ENCODE assay signal across 21 cellular contexts in the genomic region with DNA sequence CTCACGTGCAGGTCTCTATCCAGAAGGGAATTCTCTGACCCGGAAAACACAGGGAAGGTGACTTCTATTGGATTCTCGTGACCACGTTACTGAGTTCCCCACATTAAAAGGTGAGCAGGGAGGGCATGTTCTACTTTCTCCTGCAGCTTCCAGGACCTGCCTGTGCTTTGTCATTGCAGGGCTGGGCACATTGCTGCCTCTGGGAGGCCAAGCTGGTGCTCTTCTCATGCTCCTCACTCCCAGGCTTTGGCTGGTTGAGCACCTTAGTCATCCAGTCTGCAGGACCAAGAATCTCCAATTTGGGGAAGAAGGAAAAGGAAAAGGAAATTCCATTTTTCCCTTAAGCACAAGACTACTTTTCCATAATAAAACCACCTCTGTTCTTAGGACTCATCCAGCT.
DNase-seq lines count a peak whose midpoint lies in the region; ATAC-seq and TF ChIP-seq lines count a peak whose summit lies in the region.
"Had no signal": no experiment of that assay in that cellular context is flagged by ENCODE, and none has a peak within 500 bp of the region (broad histone marks: within the 10 kb centered on the region; RNA-seq: fewer than 3 reads in every experiment).

No MANE protein-coding gene starts in this region.

- POLR2A ChIA-PET in WTC11 (lab: Charles Lee), result no interaction called here

- peak overlapping the region; percentile 93 for H3K4me2 ChIP-seq in BLaER1
- H3K4me2 ChIP-seq in GM23338, result no peak overlapping the region
- H3K4me2 ChIP-seq: SK-N-SH had no signal

- no peak for TF ChIP-seq POLR2A in esophagus muscularis mucosa (IDR thresholded peaks at IDR 0.05; ENCODE audit: low read depth)

- H3K4me3 Mint-ChIP-seq in GM23338 (no peak overlapping the region), WTC11 (no peak overlapping the region)
- H3K4me3 Mint-ChIP-seq in activated CD4-positive, alpha-beta T cell treated with anti-CD3 and anti-CD28 coated beads, Interleukin-2, amount 10 ng/mL, durations not matched to agents 24 days and 14 days, result no peak overlapping the region
- H3K4me3 Mint-ChIP-seq: CD4-positive, CD25-positive, alpha-beta regulatory T cell; T-helper 1 cell treated with Interleukin-12 subunit alpha and Interleukin-12 subunit beta and Interleukin-4 antibody, amounts not matched to agents 30 μg/mL and 1 μg/mL, for 36 hours had no signal

- H2AFZ ChIP-seq in GM23338, result no peak overlapping the region; the same call in 1 of the 2 replicates

- H3K27ac Mint-ChIP-seq in GM23338 (no peak overlapping the region), WTC11 (no peak overlapping the region)
- H3K27ac Mint-ChIP-seq in activated CD4-positive, alpha-beta T cell treated with anti-CD3 and anti-CD28 coated beads, Interleukin-2, amount 10 ng/mL, durations not matched to agents 24 days and 14 days, result no peak overlapping the region
- H3K27ac Mint-ChIP-seq: CD4-positive, CD25-positive, alpha-beta regulatory T cell; T-helper 1 cell treated with Interleukin-12 subunit alpha and Interleukin-12 subunit beta and Interleukin-4 antibody, amounts not matched to agents 30 μg/mL and 1 μg/mL, for 36 hours had no signal

- H3K27me3 ChIP-seq in BLaER1 (no peaks in the 10 kb centered on the region), GM23338 (ENCODE audit: insufficient read depth) (no peaks in the 10 kb centered on the region), esophagus muscularis mucosa (no peaks in the 10 kb centered on the region)
- H3K27me3 ChIP-seq: BE2C had no signal

- no peak overlapping the region for H3K9ac ChIP-seq in BLaER1
- H3K9ac ChIP-seq: SK-N-SH had no signal

- peaks cover 8% of the 10 kb centered on the region for H3K27me3 Mint-ChIP-seq in GM23338 (ENCODE audit: insufficient read depth, low read depth, poor library complexity)
- H3K27me3 Mint-ChIP-seq in WTC11 (ENCODE audit: low read depth), result no peaks in the 10 kb centered on the region
- H3K27me3 Mint-ChIP-seq in activated CD4-positive, alpha-beta T cell treated with anti-CD3 and anti-CD28 coated beads, Interleukin-2, amount 10 ng/mL, durations not matched to agents 24 days and 14 days, result no peaks in the 10 kb centered on the region
- H3K27me3 Mint-ChIP-seq: CD4-positive, CD25-positive, alpha-beta regulatory T cell had no signal

- H4K20me1 ChIP-seq in BLaER1 (no peaks in the 10 kb centered on the region), GM23338 (replicated peaks; ENCODE audit: insufficient read depth) (no peaks in the 10 kb centered on the region)

- peaks cover 85% of the 10 kb centered on the region for H3K4me1 ChIP-seq in BLaER1
- no peaks in the 10 kb centered on the region for H3K4me1 ChIP-seq in GM23338 (ENCODE audit: insufficient read depth)
- no peaks in the 10 kb centered on the region for H3K4me1 ChIP-seq in esophagus muscularis mucosa
- H3K4me1 ChIP-seq: BE2C had no signal

- no peaks in the 10 kb centered on the region for H3K9me3 Mint-ChIP-seq in GM23338
- H3K9me3 Mint-ChIP-seq in WTC11, result no peaks in the 10 kb centered on the region
- no peaks in the 10 kb centered on the region for H3K9me3 Mint-ChIP-seq in activated CD4-positive, alpha-beta T cell treated with anti-CD3 and anti-CD28 coated beads, Interleukin-2, amount 10 ng/mL, durations not matched to agents 24 days and 14 days
- H3K9me3 Mint-ChIP-seq: T-helper 1 cell treated with Interleukin-12 subunit alpha and Interleukin-12 subunit beta and Interleukin-4 antibody, amounts not matched to agents 30 μg/mL and 1 μg/mL, for 36 hours had no signal

- DNase-seq in GM23338 (ENCODE audit: low spot score) (no peak), WTC11 (ENCODE audit: low spot score) (no peak), esophagus muscularis mucosa (ENCODE audit: extremely low spot score) (peak; percentile 42), SHP77 (lab: John Stamatoyannopoulos, UW) (no peak), posterior cingulate gyrus (no peak)
- no peak for DNase-seq in activated CD4-positive, alpha-beta T cell treated with anti-CD3 and anti-CD28 coated beads, Interleukin-2, amount 10 ng/mL, durations not matched to agents 24 days and 14 days
- DNase-seq: 8988T; ACHN; BE2C; CD4-positive, CD25-positive, alpha-beta regulatory T cell; DMS79; KG1; MM.1S; NCI-H1694; NCI-H2029 treated with DMSO at 0.1 percent for 48 hours; NCI-H526 treated with DMSO at 0.1 percent for 48 hours; SK-N-SH; SW 1271 had no signal

- H3K4me1 Mint-ChIP-seq in GM23338 (peaks cover 16% of the 10 kb centered on the region), WTC11 (peaks cover 16% of the 10 kb centered on the region)
- H3K4me1 Mint-ChIP-seq in activated CD4-positive, alpha-beta T cell treated with anti-CD3 and anti-CD28 coated beads, Interleukin-2, amount 10 ng/mL, durations not matched to agents 24 days and 14 days, result no peaks in the 10 kb centered on the region
- H3K4me1 Mint-ChIP-seq: CD4-positive, CD25-positive, alpha-beta regulatory T cell had no signal

- no peak for TF ChIP-seq EP300 in esophagus muscularis mucosa (IDR thresholded peaks at IDR 0.05)

- peaks cover 7% of the 10 kb centered on the region; the same call in 1 of the 2 replicates for H3K9me3 ChIP-seq in BLaER1
- no peaks in the 10 kb centered on the region for H3K9me3 ChIP-seq in esophagus muscularis mucosa
- H3K9me3 ChIP-seq: BE2C, SK-N-SH had no signal

- intact Hi-C loops in esophagus muscularis mucosa (cut with DNase I) (no loop called here), posterior cingulate gyrus (cut with DNase I) (no loop called here)
- intact Hi-C loops in activated CD4-positive, alpha-beta T cell treated with anti-CD3 and anti-CD28 coated beads, Interleukin-2, amount 10 ng/mL, durations not matched to agents 24 days and 14 days (cut with micrococcal nuclease), result no loop called here

- ATAC-seq in GM23338 (peak; percentile 40; the same call in 2 of the 3 replicates), WTC11 (peak; percentile 65), HG03378 (IDR thresholded peaks at IDR 0.05; ENCODE audit: unreplicated experiment) (no peak)

- no peaks in the 10 kb centered on the region for H3K9me2 ChIP-seq in GM23338 (ENCODE audit: insufficient read depth)
- H3K9me2 ChIP-seq: SK-N-SH had no signal

- no peaks in the 10 kb centered on the region for H3F3A ChIP-seq in GM23338 (replicated peaks; ENCODE audit: low read depth)

- H3K36me3 ChIP-seq in BLaER1 (no peaks in the 10 kb centered on the region), GM23338 (ENCODE audit: insufficient read depth) (no peaks in the 10 kb centered on the region), esophagus muscularis mucosa (no peaks in the 10 kb centered on the region)
- H3K36me3 ChIP-seq: BE2C had no signal

- 87% methylated on average over 4 of the region's 4 CpGs for WGBS in esophagus muscularis mucosa

- no peaks in the 10 kb centered on the region for H3K36me3 Mint-ChIP-seq in GM23338 (ENCODE audit: low read depth)
- no peaks in the 10 kb centered on the region for H3K36me3 Mint-ChIP-seq in WTC11
- H3K36me3 Mint-ChIP-seq in activated CD4-positive, alpha-beta T cell treated with anti-CD3 and anti-CD28 coated beads, Interleukin-2, amount 10 ng/mL, durations not matched to agents 24 days and 14 days (ENCODE audit: low read depth), result no peaks in the 10 kb centered on the region
- H3K36me3 Mint-ChIP-seq: CD4-positive, CD25-positive, alpha-beta regulatory T cell had no signal

- CTCF ChIA-PET in WTC11 (lab: Charles Lee), result no interaction called here

- TF ChIP-seq CTCF in GM23338 (conservative IDR thresholded peaks at IDR 0.05; ENCODE audit: low read depth in 2 of 2) (no peak), WTC11 (IDR thresholded peaks at IDR 0.05) (no peak), esophagus muscularis mucosa (IDR thresholded peaks at IDR 0.05) (no peak)

- H3K27ac ChIP-seq in BLaER1 (peak overlapping the region; percentile 25; the same call in 1 of the 2 replicates), GM23338 (ENCODE audit: low read depth) (no peak overlapping the region), esophagus muscularis mucosa (replicated peaks in 1 of 4) (no peak overlapping the region)

- no peak overlapping the region for H3K4me3 ChIP-seq in BLaER1
- no peak overlapping the region for H3K4me3 ChIP-seq in GM23338
- no peak overlapping the region for H3K4me3 ChIP-seq in esophagus muscularis mucosa

- no peaks in the 10 kb centered on the region for H3K79me2 ChIP-seq in GM23338 (replicated peaks; ENCODE audit: insufficient read depth)

TF ChIP-seq in WTC11, 78 proteins besides CTCF, POLR2A, EP300 and RAD21 (continues in another document):
- TF ChIP-seq FOXJ3 (CRISPR knock-in tag; IDR thresholded peaks at IDR 0.05; ENCODE audit: borderline replicate concordance), result no peak
- no peak for TF ChIP-seq CBFB (CRISPR knock-in tag; IDR thresholded peaks at IDR 0.05; ENCODE audit: low read depth)
- no peak for TF ChIP-seq ZNF263 (CRISPR knock-in tag; IDR thresholded peaks at IDR 0.05; ENCODE audit: low read depth)
- TF ChIP-seq, protein P1, sequence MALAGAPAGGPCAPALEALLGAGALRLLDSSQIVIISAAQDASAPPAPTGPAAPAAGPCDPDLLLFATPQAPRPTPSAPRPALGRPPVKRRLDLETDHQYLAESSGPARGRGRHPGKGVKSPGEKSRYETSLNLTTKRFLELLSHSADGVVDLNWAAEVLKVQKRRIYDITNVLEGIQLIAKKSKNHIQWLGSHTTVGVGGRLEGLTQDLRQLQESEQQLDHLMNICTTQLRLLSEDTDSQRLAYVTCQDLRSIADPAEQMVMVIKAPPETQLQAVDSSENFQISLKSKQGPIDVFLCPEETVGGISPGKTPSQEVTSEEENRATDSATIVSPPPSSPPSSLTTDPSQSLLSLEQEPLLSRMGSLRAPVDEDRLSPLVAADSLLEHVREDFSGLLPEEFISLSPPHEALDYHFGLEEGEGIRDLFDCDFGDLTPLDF (CRISPR knock-in tag; IDR thresholded peaks at IDR 0.05), result no peak
- TF ChIP-seq SMAD3 (CRISPR knock-in tag; IDR thresholded peaks at IDR 0.05; ENCODE audit: borderline replicate concordance), result no peak
